1 cellular context compared by ENCODE assay signal in genomic region chr7:18509491-18509890, GRCh38.
TF ChIP-seq lines count a peak whose summit lies in the region.

No MANE protein-coding gene starts in this region.

TF ChIP-seq in HepG2, 621 proteins besides CTCF, POLR2A, EP300 and RAD21:
- TF ChIP-seq ERF (CRISPR knock-in tag; IDR thresholded peaks at IDR 0.05) (no peak), MIXL1 (CRISPR knock-in tag; IDR thresholded peaks at IDR 0.05) (no peak), ZNF414 (CRISPR knock-in tag; IDR thresholded peaks at IDR 0.05) (no peak), ZEB1 (IDR thresholded peaks at IDR 0.05; ENCODE audit: insufficient replicate concordance, low read depth) (no peak), MAFK (conservative IDR thresholded peaks at IDR 0.05 in 1 of 2, IDR thresholded peaks at IDR 0.05 in 1 of 2; ENCODE audit: low read length in 2 of 2) (no peak), SIN3B (IDR thresholded peaks at IDR 0.05; ENCODE audit: low read length) (no peak), ZNF713 (CRISPR knock-in tag; IDR thresholded peaks at IDR 0.05) (no peak), MAFF (IDR thresholded peaks at IDR 0.05; ENCODE audit: low read depth, low read length) (no peak), ADNP (CRISPR knock-in tag; IDR thresholded peaks at IDR 0.05) (no peak), ZSCAN30 (CRISPR knock-in tag; IDR thresholded peaks at IDR 0.05) (no peak), CCAR2 (optimal IDR thresholded peaks at IDR 0.05; ENCODE audit: low read depth, low read length) (no peak), MTA3 (CRISPR knock-in tag; IDR thresholded peaks at IDR 0.05) (no peak), ZNF839 (CRISPR knock-in tag; IDR thresholded peaks at IDR 0.05; ENCODE audit: borderline replicate concordance) (no peak)
